13 cellular contexts compared by ENCODE assay signal in the genomic region with DNA sequence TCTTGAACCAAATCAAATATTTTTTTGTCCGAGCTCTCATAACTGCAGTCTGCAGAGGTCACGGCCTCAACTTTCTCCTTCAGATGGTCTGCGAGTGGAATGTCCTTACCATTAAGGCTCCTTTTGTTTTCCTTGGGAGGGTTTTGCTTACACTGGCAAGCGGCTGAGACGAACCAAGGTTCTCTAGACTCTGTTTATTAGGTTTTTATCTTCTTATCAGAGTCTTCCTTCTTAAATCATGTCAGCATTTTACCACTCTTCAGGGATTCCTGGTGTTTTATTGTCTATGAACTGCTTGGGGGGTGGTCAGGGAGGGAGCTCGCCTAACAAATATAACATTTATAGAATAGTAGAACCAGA.
DNase-seq lines count a peak whose midpoint lies in the region; ATAC-seq and TF ChIP-seq lines count a peak whose summit lies in the region.
"Had no signal": no experiment of that assay in that cellular context is flagged by ENCODE, and none has a peak within 500 bp of the region (broad histone marks: within the 10 kb centered on the region; RNA-seq: fewer than 3 reads in every experiment).

No MANE protein-coding gene starts in this region.

- H3K9me3 Mint-ChIP-seq in neural progenitor cell, result no peaks in the 10 kb centered on the region
- no peaks in the 10 kb centered on the region for H3K9me3 Mint-ChIP-seq in activated naive CD4-positive, alpha-beta T cell treated with anti-CD3 and anti-CD28 coated beads for 36 hours

- no peak overlapping the region for H2AFZ ChIP-seq in neural progenitor cell (replicated peaks)

- H3K4me1 Mint-ChIP-seq in neural progenitor cell, result peaks cover 22% of the 10 kb centered on the region
- peaks cover 13% of the 10 kb centered on the region for H3K4me1 Mint-ChIP-seq in activated naive CD4-positive, alpha-beta T cell treated with anti-CD3 and anti-CD28 coated beads for 36 hours (ENCODE audit: low read depth)
- H3K4me1 Mint-ChIP-seq: IgD-negative memory B cell had no signal

- CTCF ChIA-PET in activated naive CD4-positive, alpha-beta T cell treated with anti-CD3 and anti-CD28 coated beads for 36 hours (lab: Charles Lee), result no interaction called here

- no peaks in the 10 kb centered on the region for H3K27me3 ChIP-seq in HUES6 (ENCODE audit: control insufficient read depth, insufficient read depth, low read length)
- H3K27me3 ChIP-seq in neural progenitor cell, result no peaks in the 10 kb centered on the region

- H3K27me3 Mint-ChIP-seq in neural progenitor cell (ENCODE audit: insufficient read depth, low read depth), result no peaks in the 10 kb centered on the region
- H3K27me3 Mint-ChIP-seq in activated naive CD4-positive, alpha-beta T cell treated with anti-CD3 and anti-CD28 coated beads for 36 hours (ENCODE audit: low read depth), result peaks cover 34% of the 10 kb centered on the region
- H3K27me3 Mint-ChIP-seq: IgD-negative memory B cell had no signal

- TF ChIP-seq CTCF in neural progenitor cell (IDR thresholded peaks at IDR 0.05), result no peak

- H3K27ac Mint-ChIP-seq in neural progenitor cell, result peak overlapping the region; percentile 48
- no peak overlapping the region for H3K27ac Mint-ChIP-seq in activated naive CD4-positive, alpha-beta T cell treated with anti-CD3 and anti-CD28 coated beads for 36 hours
- H3K27ac Mint-ChIP-seq: IgD-negative memory B cell had no signal

- H3F3A ChIP-seq in neural progenitor cell (ENCODE audit: low read depth), result no peaks in the 10 kb centered on the region

- H3K9me3 ChIP-seq in HUES6 (ENCODE audit: control insufficient read depth, insufficient read depth, low read depth, low read length), result no peaks in the 10 kb centered on the region
- no peaks in the 10 kb centered on the region for H3K9me3 ChIP-seq in neural progenitor cell (ENCODE audit: low read depth)

- H3K4me1 ChIP-seq in HUES6 (ENCODE audit: control insufficient read depth, insufficient read depth, low read length) (peaks cover 6% of the 10 kb centered on the region), neural progenitor cell (peaks cover 7% of the 10 kb centered on the region)

- H3K79me2 ChIP-seq in neural progenitor cell (ENCODE audit: low read depth), result no peaks in the 10 kb centered on the region

- H3K4me3 ChIP-seq in HUES6 (ENCODE audit: low read depth, low read length), result no peak overlapping the region
- H3K4me3 ChIP-seq in neural progenitor cell, result no peak overlapping the region

- DNase-seq in A172 (ENCODE audit: low spot score) (peak; percentile 87), dermis blood vessel endothelial cell (peak; percentile 84), neural progenitor cell (ENCODE audit: low spot score) (peak; percentile 33), T-helper 9 cell (no peak), NCI-H2227 (lab: John Stamatoyannopoulos, UW; ENCODE audit: unreplicated experiment) (no peak)
- no peak for DNase-seq in activated naive CD4-positive, alpha-beta T cell treated with anti-CD3 and anti-CD28 coated beads for 36 hours
- DNase-seq: amygdala, erythroblast, NCI-H187, nucleus accumbens had no signal

- no peak overlapping the region for H3K4me2 ChIP-seq in neural progenitor cell

- intact Hi-C loops in activated naive CD4-positive, alpha-beta T cell treated with anti-CD3 and anti-CD28 coated beads for 36 hours (cut with micrococcal nuclease), result no loop called here

- H3K36me3 ChIP-seq in HUES6 (ENCODE audit: control insufficient read depth, insufficient read depth, low read length) (no peaks in the 10 kb centered on the region), neural progenitor cell (no peaks in the 10 kb centered on the region)

- H3K36me3 Mint-ChIP-seq in neural progenitor cell, result no peaks in the 10 kb centered on the region
- no peaks in the 10 kb centered on the region for H3K36me3 Mint-ChIP-seq in activated naive CD4-positive, alpha-beta T cell treated with anti-CD3 and anti-CD28 coated beads for 36 hours (ENCODE audit: low read depth)
- H3K36me3 Mint-ChIP-seq: IgD-negative memory B cell had no signal

- H3K9ac ChIP-seq in HUES6 (ENCODE audit: low read length), result no peak overlapping the region
- H3K9ac ChIP-seq in neural progenitor cell, result no peak overlapping the region

- ATAC-seq in GM18868 (IDR thresholded peaks at IDR 0.05; ENCODE audit: unreplicated experiment), result no peak

- H3K4me3 Mint-ChIP-seq in neural progenitor cell, result no peak overlapping the region
- no peak overlapping the region for H3K4me3 Mint-ChIP-seq in activated naive CD4-positive, alpha-beta T cell treated with anti-CD3 and anti-CD28 coated beads for 36 hours
- H3K4me3 Mint-ChIP-seq: IgD-negative memory B cell had no signal

- H3K27ac ChIP-seq in HUES6 (ENCODE audit: low read depth, low read length), result peak overlapping the region; percentile 35; the same call in 1 of the 2 replicates
- H3K27ac ChIP-seq in neural progenitor cell, result no peak overlapping the region

- H4K20me1 ChIP-seq in neural progenitor cell (ENCODE audit: low read depth), result no peaks in the 10 kb centered on the region

Comparison
In these comparisons a context has a peak if more than half of its experiments do, and no peak if none do; other contexts are left out.
1. DNase-seq: peak in A172 (single experiment), dermis blood vessel endothelial cell (single experiment) and neural progenitor cell (single experiment); none in activated naive CD4-positive, alpha-beta T cell treated with anti-CD3 and anti-CD28 coated beads for 36 hours (single experiment), T-helper 9 cell (single experiment) and NCI-H2227 (single experiment).